ENCODE assay signal across 8 cellular contexts in the genomic region with DNA sequence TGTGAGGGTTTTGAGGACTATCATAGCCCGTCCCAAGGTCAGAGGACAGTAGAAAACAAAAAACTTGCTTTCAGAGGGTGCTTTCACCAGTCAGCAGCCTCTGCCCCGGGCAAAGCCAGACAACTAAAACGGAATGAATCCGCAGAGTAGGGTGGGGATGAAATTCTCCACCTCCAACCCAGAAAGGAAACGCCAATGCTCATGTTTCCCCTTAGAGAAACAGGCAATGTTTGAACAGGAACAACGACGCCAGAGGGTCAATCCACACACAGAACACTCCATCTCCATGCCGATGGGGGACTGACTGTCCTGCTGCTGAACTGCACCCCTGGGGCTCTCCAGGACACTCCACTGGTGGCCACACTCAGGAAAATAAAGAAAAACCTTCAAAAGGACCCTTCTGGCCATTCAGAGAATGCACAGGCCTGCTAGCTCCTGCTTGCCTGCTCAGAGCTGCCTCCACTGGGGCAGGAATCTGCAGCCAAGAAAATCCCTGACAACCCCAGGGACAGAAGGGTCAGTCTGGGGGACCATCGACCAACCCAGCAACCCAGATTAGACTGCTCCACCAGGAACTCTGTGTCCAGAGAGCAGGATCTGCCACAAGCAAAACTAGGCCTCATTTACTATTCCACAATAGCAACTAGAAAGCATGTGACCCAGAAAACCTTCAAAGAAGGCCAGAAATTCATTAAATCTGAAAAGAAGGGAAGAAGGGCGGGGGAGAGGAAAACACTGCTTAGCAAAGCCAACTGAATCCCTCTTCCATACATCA.
DNase-seq lines count a peak whose midpoint lies in the region; ATAC-seq and TF ChIP-seq lines count a peak whose summit lies in the region.

No MANE protein-coding gene starts in this region.

- no peak overlapping the region for H3K4me3 ChIP-seq in DND-41 (ENCODE audit: low read depth in 1 of 2, low read length in 2 of 2)
- H3K4me3 ChIP-seq in PC-3 (ENCODE audit: low read length): no peak overlapping the region
- no peak overlapping the region for H3K4me3 ChIP-seq in dorsolateral prefrontal cortex
- H3K4me3 ChIP-seq in neuronal stem cell (ENCODE audit: low read length in 2 of 2): no peak overlapping the region

- CTCF ChIA-PET in PC-3 (lab: Charles Lee): no interaction called here

- no peak for ATAC-seq in DND-41 (ENCODE audit: insufficient read depth, low read depth)
- ATAC-seq in PC-3: no peak
- no peak for ATAC-seq in GM19351 (IDR thresholded peaks at IDR 0.05; ENCODE audit: unreplicated experiment)

- no peaks in the 10 kb centered on the region for H3K9me2 ChIP-seq in PC-3 (replicated peaks; ENCODE audit: low read length)

- no peak overlapping the region for H2AK5ac ChIP-seq in neuronal stem cell (ENCODE audit: low read depth, low read length)

- no peak overlapping the region for H2BK5ac ChIP-seq in neuronal stem cell (ENCODE audit: low read length)

- H2BK120ac ChIP-seq in neuronal stem cell (ENCODE audit: low read depth, low read length): no peak overlapping the region

- H3K14ac ChIP-seq in neuronal stem cell (ENCODE audit: low read length): no peak overlapping the region

- peak overlapping the region; percentile 35 for H3K9ac ChIP-seq in DND-41 (ENCODE audit: low read depth, low read length)
- H3K9ac ChIP-seq in PC-3 (ENCODE audit: low read length): peak overlapping the region; percentile 72
- H3K9ac ChIP-seq in neuronal stem cell (ENCODE audit: low read depth, low read length, poor library complexity): no peak overlapping the region

- H3K4me2 ChIP-seq in DND-41 (ENCODE audit: insufficient read depth, low read length) (peak overlapping the region; percentile 73), PC-3 (ENCODE audit: low read length) (peak overlapping the region; percentile 64), neuronal stem cell (ENCODE audit: insufficient read depth, low read length, poor library complexity, severe bottlenecking) (no peak overlapping the region)

- no peaks in the 10 kb centered on the region for H3K36me3 ChIP-seq in DND-41 (ENCODE audit: insufficient read depth, low read length)
- H3K36me3 ChIP-seq in PC-3 (ENCODE audit: low read depth, low read length): no peaks in the 10 kb centered on the region
- H3K36me3 ChIP-seq in neuronal stem cell (replicated peaks in 1 of 2; ENCODE audit: control insufficient read depth in 2 of 2, insufficient read depth in 2 of 2, low read length in 2 of 2): no peaks in the 10 kb centered on the region

- no peak overlapping the region for H2BK12ac ChIP-seq in neuronal stem cell (ENCODE audit: low read length)

- WGBS in neuronal stem cell (ENCODE audit: extremely low coverage in 2 of 2, insufficient read length in 2 of 2, insufficient replicate concordance in 1 of 2), 2 donors: no CpG with 5 or more reads among the region's 10 CpGs

- no peak overlapping the region for H3K23ac ChIP-seq in neuronal stem cell (ENCODE audit: low read depth, low read length, poor library complexity)

- no peak overlapping the region for H3K4ac ChIP-seq in neuronal stem cell (ENCODE audit: low read length)

- BruUV-seq in PC-3 (replicated peaks; lab: Mats Ljungman, UMichigan): TSS peak; percentile 97

- H3K79me2 ChIP-seq in DND-41 (ENCODE audit: insufficient read depth, low read length) (no peaks in the 10 kb centered on the region), PC-3 (ENCODE audit: low read length) (no peaks in the 10 kb centered on the region)

- H3K4me1 ChIP-seq in DND-41 (ENCODE audit: insufficient read depth, low read length) (peaks cover 28% of the 10 kb centered on the region), PC-3 (ENCODE audit: insufficient read depth, low read length) (peaks cover 25% of the 10 kb centered on the region), neuronal stem cell (ENCODE audit: control insufficient read depth in 2 of 2, insufficient read depth in 1 of 2, low read depth in 1 of 2, low read length in 2 of 2) (peaks cover 2 to 10% of the 10 kb centered on the region in 2 donors)

- H3K27ac ChIP-seq in DND-41 (ENCODE audit: low read length) (peak overlapping the region; percentile 86), PC-3 (ENCODE audit: low read length) (peak overlapping the region; percentile 95), dorsolateral prefrontal cortex (peak overlapping the region in 50 of 59 donors; percentile 4 to 83 (median 60)), neuronal stem cell (replicated peaks; ENCODE audit: low read length) (no peak overlapping the region)

- H3K79me1 ChIP-seq in neuronal stem cell (ENCODE audit: low read depth, low read length): no peaks in the 10 kb centered on the region

- H3K18ac ChIP-seq in neuronal stem cell (ENCODE audit: low read length): no peak overlapping the region

- no peak overlapping the region for H2BK15ac ChIP-seq in neuronal stem cell (ENCODE audit: low read length)

- no peak overlapping the region for H4K8ac ChIP-seq in neuronal stem cell (ENCODE audit: low read depth, low read length)

- no peaks in the 10 kb centered on the region for H3K27me3 ChIP-seq in DND-41 (ENCODE audit: insufficient read depth, low read length, poor library complexity)
- H3K27me3 ChIP-seq in PC-3 (ENCODE audit: low read length): no peaks in the 10 kb centered on the region
- no peaks in the 10 kb centered on the region for H3K27me3 ChIP-seq in dorsolateral prefrontal cortex
- H3K27me3 ChIP-seq in neuronal stem cell (ENCODE audit: control insufficient read depth in 3 of 3, insufficient read depth in 3 of 3, low read depth in 1 of 3, low read length in 3 of 3): no peaks in the 10 kb centered on the region

- no peak overlapping the region for H4K91ac ChIP-seq in neuronal stem cell (ENCODE audit: low read depth, low read length, poor library complexity)

- intact Hi-C loops in PC-3 (cut with micrococcal nuclease) (no loop called here), dorsolateral prefrontal cortex (cut with DNase I) (no loop called here)

- no peaks in the 10 kb centered on the region for H3F3A ChIP-seq in PC-3 (ENCODE audit: low read length, unreplicated experiment)

- TF ChIP-seq CTCF in DND-41 (IDR thresholded peaks at IDR 0.05; ENCODE audit: borderline replicate concordance, extremely low read depth, low read length, poor library complexity, severe bottlenecking) (peak; percentile 2), PC-3 (conservative IDR thresholded peaks at IDR 0.05; ENCODE audit: low read depth, low read length) (no peak), dorsolateral prefrontal cortex (IDR thresholded peaks at IDR 0.05 in 54 of 56, conservative IDR thresholded peaks at IDR 0.05 in 2 of 56; ENCODE audit: low read depth in 1 of 56, partially characterized antibody in 56 of 56) (no peak)

- POLR2A ChIA-PET in PC-3 (lab: Charles Lee; ENCODE audit: unreplicated experiment): interaction anchor here (1.0 to 1.5 kb wide), 3 partner anchors 55 to 61 kb away, joined by 3 to 8 read pairs (median 8); no protein-coding TSS in a partner anchor

- no peak overlapping the region for H2AFZ ChIP-seq in DND-41 (ENCODE audit: low read depth, low read length)
- no peak overlapping the region for H2AFZ ChIP-seq in PC-3 (ENCODE audit: low read length)
- H2AFZ ChIP-seq in neuronal stem cell (ENCODE audit: low read length): peak overlapping the region; percentile 80

- no peak for DNase-seq in DND-41
- DNase-seq in PC-3: no peak
- DNase-seq in dorsolateral prefrontal cortex: no peak
- DNase-seq in neuronal stem cell (ENCODE audit: low spot score): no peak
- no peak for DNase-seq in MV-4-11 (lab: John Stamatoyannopoulos, UW)
- DNase-seq in NCI-H2171 treated with DMSO at 0.1 percent for 48 hours (lab: John Stamatoyannopoulos, UW): no peak
- DNase-seq in NCI-H1105 (lab: John Stamatoyannopoulos, UW): no peak

- no peaks in the 10 kb centered on the region for H4K20me1 ChIP-seq in DND-41 (ENCODE audit: insufficient read depth, low read length)
- H4K20me1 ChIP-seq in PC-3 (ENCODE audit: low read length): no peaks in the 10 kb centered on the region

- H3K9me3 ChIP-seq in DND-41 (ENCODE audit: insufficient read depth, low read length, severe bottlenecking) (peaks cover 2% of the 10 kb centered on the region), PC-3 (ENCODE audit: low read length) (no peaks in the 10 kb centered on the region), neuronal stem cell (replicated peaks in 1 of 2; ENCODE audit: control insufficient read depth in 2 of 2, insufficient read depth in 1 of 2, low read depth in 1 of 2, low read length in 2 of 2) (peaks cover under 1 to 9% of the 10 kb centered on the region in 2 donors)
